9 cellular contexts compared by ENCODE assay signal in the genomic region with DNA sequence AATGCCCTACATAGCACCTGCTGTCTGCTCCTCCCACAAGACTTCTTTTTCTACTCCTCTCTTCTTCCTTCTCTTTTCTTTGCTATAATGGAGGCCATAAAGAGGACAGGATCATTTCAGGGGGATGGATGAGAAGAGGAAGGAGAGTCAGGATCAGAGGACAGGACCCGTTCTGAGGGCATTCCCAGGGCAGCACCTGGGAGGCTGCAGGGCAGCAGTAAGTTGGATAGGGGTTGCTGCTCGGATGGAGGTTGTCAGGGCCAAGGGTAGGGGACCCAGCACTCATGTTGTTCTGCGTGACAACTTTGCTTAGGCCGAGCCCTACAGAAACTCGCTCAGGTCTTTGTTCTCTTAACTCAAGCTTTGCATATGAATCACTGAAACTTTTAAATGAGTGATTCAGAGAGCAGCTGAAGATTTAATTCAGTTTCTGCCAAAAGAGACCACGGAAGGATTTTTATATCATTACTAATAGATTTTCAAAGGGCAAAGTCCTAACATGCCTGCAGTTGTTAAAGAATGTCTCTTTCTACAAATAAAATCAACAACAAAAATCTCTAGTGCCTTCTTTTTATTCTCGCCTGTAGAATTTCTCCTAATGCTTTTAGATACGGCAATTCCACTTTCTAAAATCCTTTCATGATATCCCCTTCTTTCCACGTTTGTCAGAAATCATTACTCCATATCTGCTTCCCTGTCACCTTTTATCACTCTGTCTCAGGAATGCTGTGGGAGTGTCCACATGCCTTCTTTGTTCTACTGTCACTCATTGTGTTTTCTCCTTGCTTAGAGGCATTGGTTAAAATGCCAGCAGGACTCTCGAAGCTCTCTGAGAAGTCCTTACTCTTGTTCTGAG. TPM values are rescaled to one million over a fixed set of nuclear protein-coding genes. Genes with fewer than 3 reads are reported as not detected.
A peak's percentile ranks its signal among the peaks of the same experiment; 100 is the strongest.
DNase-seq lines count a peak whose midpoint lies in the region; ATAC-seq lines count a peak whose summit lies in the region.
"Had no signal": no experiment of that assay in that cellular context is flagged by ENCODE, and none has a peak within 500 bp of the region (broad histone marks: within the 10 kb centered on the region; RNA-seq: fewer than 3 reads in every experiment).

No MANE protein-coding gene starts in this region.

- H3K9me3 Mint-ChIP-seq in activated CD8-positive, alpha-beta memory T cell treated with anti-CD3 and anti-CD28 coated beads, Interleukin-2, amount 10 ng/mL, durations not matched to agents 7 days and 5 days (ENCODE audit: low read depth), result no peaks in the 10 kb centered on the region

- peaks cover 16% of the 10 kb centered on the region for H3K4me1 Mint-ChIP-seq in activated CD8-positive, alpha-beta memory T cell treated with anti-CD3 and anti-CD28 coated beads, Interleukin-2, amount 10 ng/mL, durations not matched to agents 7 days and 5 days

- peak; percentile 72 for ATAC-seq in activated CD8-positive, alpha-beta memory T cell treated with anti-CD3 and anti-CD28 coated beads, Interleukin-2, amount 10 ng/mL, durations not matched to agents 7 days and 5 days
- ATAC-seq in HG02943 (IDR thresholded peaks at IDR 0.05; ENCODE audit: low read depth, unreplicated experiment), result peak; percentile 88

- CTCF ChIA-PET in activated CD8-positive, alpha-beta memory T cell treated with anti-CD3 and anti-CD28 coated beads, Interleukin-2, amount 10 ng/mL, durations not matched to agents 7 days and 5 days (lab: Charles Lee), result no interaction called here

- no peak overlapping the region for H3K4me3 Mint-ChIP-seq in activated CD8-positive, alpha-beta memory T cell treated with anti-CD3 and anti-CD28 coated beads, Interleukin-2, amount 10 ng/mL, durations not matched to agents 7 days and 5 days
- H3K4me3 Mint-ChIP-seq: CD4-positive, CD25-positive, alpha-beta regulatory T cell had no signal

- H3K27me3 Mint-ChIP-seq in activated CD8-positive, alpha-beta memory T cell treated with anti-CD3 and anti-CD28 coated beads, Interleukin-2, amount 10 ng/mL, durations not matched to agents 7 days and 5 days, result peaks cover 5% of the 10 kb centered on the region

- no peaks in the 10 kb centered on the region for H3K36me3 Mint-ChIP-seq in activated CD8-positive, alpha-beta memory T cell treated with anti-CD3 and anti-CD28 coated beads, Interleukin-2, amount 10 ng/mL, durations not matched to agents 7 days and 5 days
- H3K36me3 Mint-ChIP-seq: CD4-positive, CD25-positive, alpha-beta regulatory T cell had no signal

- DNase-seq in activated CD8-positive, alpha-beta memory T cell treated with anti-CD3 and anti-CD28 coated beads, Interleukin-2, amount 10 ng/mL, durations not matched to agents 7 days and 5 days, result no peak
- DNase-seq in activated CD8-positive, alpha-beta memory T cell treated with anti-CD3 and anti-CD28 coated beads, Interleukin-2, amount 50 U/mL, for 4 hours, result no peak
- DNase-seq in activated CD4-positive, CD25-positive, alpha-beta regulatory T cell treated with anti-CD3 and anti-CD28 coated beads, Interleukin-2, amount 50 U/mL, for 72 hours, result peak; percentile 39
- DNase-seq in kidney tubule cell (ENCODE audit: low spot score) (peak; percentile 95), NCI-H146 treated with DMSO at 0.1 percent for 48 hours (lab: John Stamatoyannopoulos, UW; ENCODE audit: unreplicated experiment) (no peak), SK-N-DZ (ENCODE audit: low spot score) (no peak), superior temporal gyrus (ENCODE audit: extremely low spot score) (no peak)

- peak overlapping the region; percentile 65 for H3K27ac Mint-ChIP-seq in activated CD8-positive, alpha-beta memory T cell treated with anti-CD3 and anti-CD28 coated beads, Interleukin-2, amount 10 ng/mL, durations not matched to agents 7 days and 5 days
- H3K27ac Mint-ChIP-seq: CD4-positive, CD25-positive, alpha-beta regulatory T cell had no signal

RNA-seq across cellular contexts. Expression of a gene that starts 11.1 kb away (rescaled TPM):
- total RNA-seq in activated CD8-positive, alpha-beta memory T cell treated with anti-CD3 and anti-CD28 coated beads, Interleukin-2, amount 10 ng/mL, durations not matched to agents 7 days and 5 days, result not detected
- polyA plus RNA-seq in SK-N-DZ (2014; cell fraction: cytosol; rRNA removed), result not detected in 2 replicates
- polyA plus RNA-seq in SK-N-DZ (2014; cell fraction: nucleus; rRNA removed), result not detected in 2 replicates
- total RNA-seq: CD4-positive, CD25-positive, alpha-beta regulatory T cell had no signal

Comparison
In these comparisons a context has a peak if more than half of its experiments do, and no peak if none do; other contexts are left out.
1. DNase-seq: peak in activated CD4-positive, CD25-positive, alpha-beta regulatory T cell treated with anti-CD3 and anti-CD28 coated beads, Interleukin-2, amount 50 U/mL, for 72 hours (single experiment) and kidney tubule cell (single experiment); none in activated CD8-positive, alpha-beta memory T cell treated with anti-CD3 and anti-CD28 coated beads, Interleukin-2, amount 10 ng/mL, durations not matched to agents 7 days and 5 days (single experiment), activated CD8-positive, alpha-beta memory T cell treated with anti-CD3 and anti-CD28 coated beads, Interleukin-2, amount 50 U/mL, for 4 hours (single experiment), NCI-H146 treated with DMSO at 0.1 percent for 48 hours (single experiment), SK-N-DZ (single experiment) and superior temporal gyrus (single experiment).